25 cellular contexts compared by ENCODE assay signal in genomic region chr15:100985401-100985800, GRCh38.
DNase-seq lines count a peak whose midpoint lies in the region; ATAC-seq and TF ChIP-seq lines count a peak whose summit lies in the region.
"Had no signal": no experiment of that assay in that cellular context is flagged by ENCODE, and none has a peak within 500 bp of the region (broad histone marks: within the 10 kb centered on the region; RNA-seq: fewer than 3 reads in every experiment).

No MANE protein-coding gene starts in this region.

- ATAC-seq in activated T-cell treated with anti-CD3 and anti-CD28 coated beads, Interleukin-2, amount 50 U/mL, for 72 hours (replicated peaks in 1 of 2), result no peak
- ATAC-seq: GM12878, HCT116, PC-3, Right ventricle myocardium inferior had no signal

- H3K23ac ChIP-seq in neuronal stem cell (ENCODE audit: low read depth, low read length, poor library complexity), result no peak overlapping the region

- H3K79me1 ChIP-seq in neuronal stem cell (ENCODE audit: low read depth, low read length), result no peaks in the 10 kb centered on the region

- H3K14ac ChIP-seq in neuronal stem cell (ENCODE audit: low read length), result peak overlapping the region; percentile 27

- no peak overlapping the region for H2BK15ac ChIP-seq in neuronal stem cell (ENCODE audit: low read length)

- peaks cover 0 to 8% of the 10 kb centered on the region in 2 donors for H3K4me1 ChIP-seq in neuronal stem cell (ENCODE audit: control insufficient read depth in 2 of 2, insufficient read depth in 1 of 2, low read depth in 1 of 2, low read length in 2 of 2)

- WGBS in neuronal stem cell (ENCODE audit: extremely low coverage in 2 of 2, insufficient read length in 2 of 2, insufficient replicate concordance in 1 of 2), 2 donors, result no CpG with 5 or more reads among the region's 4 CpGs

- no peak overlapping the region for H2BK12ac ChIP-seq in neuronal stem cell (ENCODE audit: low read length)

- no peaks in the 10 kb centered on the region for H3K9me3 ChIP-seq in neuronal stem cell (replicated peaks in 1 of 2; ENCODE audit: control insufficient read depth in 2 of 2, insufficient read depth in 1 of 2, low read depth in 1 of 2, low read length in 2 of 2)
- H3K9me3 ChIP-seq: BLaER1, SJCRH30 had no signal

- H3K4ac ChIP-seq in neuronal stem cell (ENCODE audit: low read length), result no peak overlapping the region

- H3K4me2 ChIP-seq in neuronal stem cell (ENCODE audit: insufficient read depth, low read length, poor library complexity, severe bottlenecking), result no peak overlapping the region
- H3K4me2 ChIP-seq: BLaER1 had no signal

- H2BK5ac ChIP-seq in neuronal stem cell (ENCODE audit: low read length), result no peak overlapping the region

- H3K4me1 Mint-ChIP-seq in endothelial cell (ENCODE audit: unreplicated experiment) (peaks cover 10% of the 10 kb centered on the region), chondrocyte (ENCODE audit: low read depth) (no peaks in the 10 kb centered on the region)
- no peaks in the 10 kb centered on the region for H3K4me1 Mint-ChIP-seq in activated T-cell treated with anti-CD3 and anti-CD28 coated beads, Interleukin-2, amount 50 U/mL, for 72 hours (ENCODE audit: low read depth)

- H3K9me3 Mint-ChIP-seq in endothelial cell (ENCODE audit: unreplicated experiment), result no peaks in the 10 kb centered on the region
- H3K9me3 Mint-ChIP-seq in chondrocyte (ENCODE audit: low read depth), result peaks cover under 1% of the 10 kb centered on the region
- H3K9me3 Mint-ChIP-seq in activated T-cell treated with anti-CD3 and anti-CD28 coated beads, Interleukin-2, amount 50 U/mL, for 72 hours, result no peaks in the 10 kb centered on the region

- no peak overlapping the region for H3K9ac ChIP-seq in neuronal stem cell (ENCODE audit: low read depth, low read length, poor library complexity)
- H3K9ac ChIP-seq: BLaER1 had no signal

- H3K18ac ChIP-seq in neuronal stem cell (ENCODE audit: low read length), result no peak overlapping the region

- H3K4me3 ChIP-seq in neuronal stem cell (ENCODE audit: low read length in 2 of 2), result no peak overlapping the region
- H3K4me3 ChIP-seq: BLaER1, GM12878, SJCRH30 had no signal

- H3K27ac ChIP-seq in 22Rv1 (peak overlapping the region; percentile 58), neuronal stem cell (replicated peaks; ENCODE audit: low read length) (no peak overlapping the region)
- H3K27ac ChIP-seq: BLaER1, HL-60, SJCRH30 had no signal

- TF ChIP-seq CTCF in 22Rv1 (IDR thresholded peaks at IDR 0.05) (no peak), endothelial cell (IDR thresholded peaks at IDR 0.05; ENCODE audit: unreplicated experiment) (no peak), chondrocyte (IDR thresholded peaks at IDR 0.05) (no peak)

- no peaks in the 10 kb centered on the region for H3K36me3 Mint-ChIP-seq in endothelial cell (ENCODE audit: low read depth, unreplicated experiment)
- H3K36me3 Mint-ChIP-seq in chondrocyte (ENCODE audit: low read depth), result peaks cover 6% of the 10 kb centered on the region
- H3K36me3 Mint-ChIP-seq in activated T-cell treated with anti-CD3 and anti-CD28 coated beads, Interleukin-2, amount 50 U/mL, for 72 hours (ENCODE audit: insufficient read depth in 2 of 2), result no peaks in the 10 kb centered on the region

- no peak overlapping the region for H4K8ac ChIP-seq in neuronal stem cell (ENCODE audit: low read depth, low read length)

- H3K27me3 ChIP-seq in neuronal stem cell (ENCODE audit: control insufficient read depth in 3 of 3, insufficient read depth in 3 of 3, low read depth in 1 of 3, low read length in 3 of 3), result peaks cover 0 to 7% (median 0%) of the 10 kb centered on the region in 3 experiments
- H3K27me3 ChIP-seq: BLaER1, SJCRH30 had no signal

- H3K27me3 Mint-ChIP-seq in endothelial cell (ENCODE audit: unreplicated experiment) (peaks cover 6% of the 10 kb centered on the region), chondrocyte (ENCODE audit: low read depth) (no peaks in the 10 kb centered on the region)
- peaks cover 13% of the 10 kb centered on the region for H3K27me3 Mint-ChIP-seq in activated T-cell treated with anti-CD3 and anti-CD28 coated beads, Interleukin-2, amount 50 U/mL, for 72 hours (ENCODE audit: low read depth)

- H2AK5ac ChIP-seq in neuronal stem cell (ENCODE audit: low read depth, low read length), result no peak overlapping the region

- no peak overlapping the region for H4K91ac ChIP-seq in neuronal stem cell (ENCODE audit: low read depth, low read length, poor library complexity)

- H3K27ac Mint-ChIP-seq in endothelial cell (ENCODE audit: unreplicated experiment), result no peak overlapping the region
- H3K27ac Mint-ChIP-seq in chondrocyte (ENCODE audit: unreplicated experiment), result no peak overlapping the region
- no peak overlapping the region for H3K27ac Mint-ChIP-seq in activated T-cell treated with anti-CD3 and anti-CD28 coated beads, Interleukin-2, amount 50 U/mL, for 72 hours
- H3K27ac Mint-ChIP-seq: CD4-positive, alpha-beta T cell had no signal

- H2AFZ ChIP-seq in neuronal stem cell (ENCODE audit: low read length), result no peak overlapping the region

- H3K4me3 Mint-ChIP-seq in endothelial cell (ENCODE audit: unreplicated experiment) (peak overlapping the region; percentile 14), chondrocyte (ENCODE audit: unreplicated experiment) (no peak overlapping the region)
- H3K4me3 Mint-ChIP-seq in activated T-cell treated with anti-CD3 and anti-CD28 coated beads, Interleukin-2, amount 50 U/mL, for 72 hours, result no peak overlapping the region
- H3K4me3 Mint-ChIP-seq: CD4-positive, alpha-beta T cell had no signal

- no peak overlapping the region for H2BK120ac ChIP-seq in neuronal stem cell (ENCODE audit: low read depth, low read length)

- in situ Hi-C loops in KBM-7 (cut with MboI; ENCODE audit: low pct_unique_long_range_greater_than_20kb, low sequenced_read_pairs), result no loop called here

- H3K36me3 ChIP-seq in neuronal stem cell (replicated peaks in 1 of 2; ENCODE audit: control insufficient read depth in 2 of 2, insufficient read depth in 2 of 2, low read length in 2 of 2), result no peaks in the 10 kb centered on the region
- H3K36me3 ChIP-seq: BLaER1 had no signal

- DNase-seq in Kasumi-1 (lab: John Stamatoyannopoulos, UW), result peak; percentile 32 to 50
- DNase-seq in endothelial cell (ENCODE audit: low spot score), result no peak
- no peak for DNase-seq in neuronal stem cell (ENCODE audit: low spot score)
- DNase-seq in chondrocyte (ENCODE audit: low spot score), result no peak
- DNase-seq in KBM-7, result no peak
- DNase-seq in activated T-cell treated with anti-CD3 and anti-CD28 coated beads, Interleukin-2, amount 50 U/mL, for 72 hours, result no peak
- DNase-seq: CD4-positive, alpha-beta T cell; GDM1; Karpas-422; MV-4-11; NCI-H1105 treated with DMSO at 0.1 percent for 48 hours; NCI-H146; NCI-H1930; NCI-H2107; NCI-H524; NCI-H774; NK-92 treated with Interleukin-12 subunit alpha and Interleukin-12 subunit beta, amount 100 ng/mL, for 24 hours; PC-3; SJCRH30 had no signal

Comparison
In these comparisons a context has a peak if more than half of its experiments do, and no peak if none do; other contexts are left out.
1. DNase-seq: peak in Kasumi-1 (2 of 2); none in endothelial cell (single experiment), neuronal stem cell (single experiment), chondrocyte (single experiment), KBM-7 (single experiment) and activated T-cell treated with anti-CD3 and anti-CD28 coated beads, Interleukin-2, amount 50 U/mL, for 72 hours (0 of 2).